ENCODE assay signal across 9 cellular contexts in genomic region chr3:27680517-27681246, GRCh38. TPM values are rescaled to one million over a fixed set of nuclear protein-coding genes. Genes with fewer than 3 reads are reported as not detected.
DNase-seq lines count a peak whose midpoint lies in the region; ATAC-seq and TF ChIP-seq lines count a peak whose summit lies in the region.
"Had no signal": no experiment of that assay in that cellular context is flagged by ENCODE, and none has a peak within 500 bp of the region (broad histone marks: within the 10 kb centered on the region; RNA-seq: fewer than 3 reads in every experiment).

No MANE protein-coding gene starts in this region.

- DNase-seq in Right ventricle myocardium superior = no peak
- no peak for DNase-seq in cardiac septum (ENCODE audit: low spot score)
- peak; percentile 35 for DNase-seq in RPMI7951 (ENCODE audit: low read depth)
- peak; percentile 74 for DNase-seq in iPS DF 4.7 (ENCODE audit: extremely low read depth, low spot score)
- DNase-seq in type B pancreatic cell (ENCODE audit: extremely low spot score, unreplicated experiment) = no peak
- no peak for DNase-seq in NCI-H1417 (lab: John Stamatoyannopoulos, UW)
- DNase-seq in GM13977 (ENCODE audit: low spot score) = no peak
- DNase-seq in COLO668 (lab: John Stamatoyannopoulos, UW; ENCODE audit: unreplicated experiment) = no peak

- H3K4me3 Mint-ChIP-seq in type B pancreatic cell = peak overlapping the region; percentile 74

- intact Hi-C loops in Right ventricle myocardium superior (cut with DNase I) = loop anchor here (10.0 kb wide), 1 partner anchor 366 kb away; no protein-coding TSS in a partner anchor
- intact Hi-C loops in cardiac septum (cut with DNase I) = loop anchor here (2.0 kb wide), 1 partner anchor 368 kb away; no protein-coding TSS in a partner anchor

- in situ Hi-C loops in GM13977 (cut with MboI; ENCODE audit: low pct_unique_long_range_greater_than_20kb, low sequenced_read_pairs, unreplicated experiment) = loop anchor here (25.0 kb wide), 1 partner anchor 543 kb away; no protein-coding TSS in a partner anchor

- H3K27me3 Mint-ChIP-seq in type B pancreatic cell = no peaks in the 10 kb centered on the region

- no peaks in the 10 kb centered on the region for H3K9me3 Mint-ChIP-seq in type B pancreatic cell

- peak overlapping the region; percentile 86 for H3K27ac Mint-ChIP-seq in type B pancreatic cell

- H3K36me3 Mint-ChIP-seq in type B pancreatic cell = no peaks in the 10 kb centered on the region

- TF ChIP-seq CTCF in type B pancreatic cell (conservative IDR thresholded peaks at IDR 0.05) (no peak), GM13977 (IDR thresholded peaks at IDR 0.05; ENCODE audit: extremely low read depth, insufficient read depth, missing control alignments) (no peak)

- peaks cover 6% of the 10 kb centered on the region for H3K4me1 Mint-ChIP-seq in type B pancreatic cell (ENCODE audit: unreplicated experiment)

- ATAC-seq in Right ventricle myocardium superior (ENCODE audit: poor library complexity) = peak; percentile 12

RNA-seq across cellular contexts. Expression of gene EOMES, which starts 41.4 kb away (rescaled TPM):
- total RNA-seq in Right ventricle myocardium superior (0.08 TPM), cardiac septum (not detected), type B pancreatic cell (ENCODE audit: low replicate concordance) (not detected in 2 replicates)
- not detected in 2 replicates for total RNA-seq in RPMI7951 (2014; rRNA removed; shearing (Covaris generic))
- total RNA-seq: LHCN-M2 had no signal

Comparison
In these comparisons a context has a peak if more than half of its experiments do, and no peak if none do; other contexts are left out.
1. DNase-seq: peak in RPMI7951 (single experiment) and iPS DF 4.7 (single experiment); none in Right ventricle myocardium superior (single experiment), cardiac septum (single experiment), type B pancreatic cell (single experiment), NCI-H1417 (0 of 3), GM13977 (single experiment) and COLO668 (single experiment).